In genomic region chr14:36931796-36932195, GRCh38 we compare ENCODE assay signal across 26 cellular contexts.
"Had no signal": no experiment of that assay in that cellular context is flagged by ENCODE, and none has a peak within 500 bp of the region (broad histone marks: within the 10 kb centered on the region; RNA-seq: fewer than 3 reads in every experiment).

No MANE protein-coding gene starts in this region.

- H3K36me3 ChIP-seq: ascending aorta, breast epithelium, cardiac muscle cell, colonic mucosa, esophagus squamous epithelium had no signal

- H3K27me3 ChIP-seq: ascending aorta, breast epithelium, cardiac muscle cell, colonic mucosa, esophagus squamous epithelium had no signal

- H3K4me3 ChIP-seq: ascending aorta, breast epithelium, cardiac muscle cell, colonic mucosa, esophagus squamous epithelium had no signal

- DNase-seq: activated CD4-positive, alpha-beta memory T cell treated with anti-CD3 and anti-CD28 coated beads for 36 hours; activated CD4-positive, alpha-beta T cell treated with anti-CD3 and anti-CD28 coated beads for 36 hours; activated CD4-positive, alpha-beta T cell treated with anti-CD3 and anti-CD28 coated beads, Interleukin-2, amount 10 ng/mL, durations not matched to agents 24 days and 14 days; activated CD4-positive, CD25-positive, alpha-beta regulatory T cell; activated CD4-positive, CD25-positive, alpha-beta regulatory T cell treated with anti-CD3 and anti-CD28 coated beads, Interleukin-2, amount 50 U/mL, for 72 hours; activated CD8-positive, alpha-beta memory T cell treated with anti-CD3 and anti-CD28 coated beads, Interleukin-2, amount 10 ng/mL, durations not matched to agents 7 days and 5 days; activated CD8-positive, alpha-beta memory T cell treated with anti-CD3 and anti-CD28 coated beads, Interleukin-2, amount 50 U/mL, for 4 hours; activated CD8-positive, alpha-beta T cell treated with anti-CD3 and anti-CD28 coated beads, Interleukin-2, amount 10 ng/mL, durations not matched to agents 7 days and 5 days; activated effector memory CD4-positive, alpha-beta T cell treated with anti-CD3 and anti-CD28 coated beads, Interleukin-2, amount 50 U/mL, for 16 hours; activated naive CD4-positive, alpha-beta T cell treated with anti-CD3 and anti-CD28 coated beads for 36 hours; activated naive CD8-positive, alpha-beta T cell treated with anti-CD3 and anti-CD28 coated beads for 36 hours; activated naive CD8-positive, alpha-beta T cell treated with anti-CD3 and anti-CD28 coated beads, Interleukin-2, amount 50 U/mL, for 24 hours; activated T-cell treated with anti-CD3 and anti-CD28 coated beads, Interleukin-2, amount 50 U/mL, for 1 hour; activated T-cell treated with anti-CD3 and anti-CD28 coated beads, Interleukin-2, amount 50 U/mL, for 48 hours; central memory CD4-positive, alpha-beta T cell; cerebellar nuclear complex; colonic mucosa; effector CD8-positive, alpha-beta T cell; esophagus squamous epithelium; head of caudate nucleus; T-helper 1 cell; T-helper 17 cell; T1000 had no signal

- H3K4me1 ChIP-seq: ascending aorta, breast epithelium, colonic mucosa had no signal

- ATAC-seq: activated CD4-positive, alpha-beta T cell treated with anti-CD3 and anti-CD28 coated beads for 36 hours; activated CD8-positive, alpha-beta memory T cell treated with anti-CD3 and anti-CD28 coated beads, Interleukin-2, amount 10 ng/mL, durations not matched to agents 7 days and 5 days; activated CD8-positive, alpha-beta T cell treated with anti-CD3 and anti-CD28 coated beads, Interleukin-2, amount 10 ng/mL, durations not matched to agents 7 days and 5 days; activated naive CD8-positive, alpha-beta T cell treated with anti-CD3 and anti-CD28 coated beads, Interleukin-2, amount 50 U/mL, for 24 hours; T-helper 17 cell had no signal

- H3K9me3 ChIP-seq: ascending aorta, breast epithelium, colonic mucosa, esophagus squamous epithelium had no signal
